In genomic region chr7:96004598-96004997, GRCh38 we compare ENCODE assay signal across 20 cellular contexts.
DNase-seq lines count a peak whose midpoint lies in the region; ATAC-seq lines count a peak whose summit lies in the region.
"Had no signal": no experiment of that assay in that cellular context is flagged by ENCODE, and none has a peak within 500 bp of the region (broad histone marks: within the 10 kb centered on the region; RNA-seq: fewer than 3 reads in every experiment).

No MANE protein-coding gene starts in this region.

- peak; percentile 88 for DNase-seq in DMS 273 (lab: John Stamatoyannopoulos, UW; ENCODE audit: unreplicated experiment)
- DNase-seq in NCI-H1694 (lab: John Stamatoyannopoulos, UW), result peak; percentile 76
- DNase-seq in cerebellar cortex (ENCODE audit: low spot score), result peak; percentile 53
- peak; percentile 24 for DNase-seq in pons (ENCODE audit: low spot score)
- no peak for DNase-seq in cortex of kidney (lab: John Stamatoyannopoulos, UW)
- DNase-seq in SJCRH30, result no peak
- no peak for DNase-seq in stimulated activated CD4-positive, alpha-beta T cell treated with anti-CD3 and anti-CD28 coated beads, Interleukin-2, amount 100 ng/mL, for 48 hours
- no peak for DNase-seq in activated CD8-positive, alpha-beta memory T cell treated with anti-CD3 and anti-CD28 coated beads, Interleukin-2, amount 10 ng/mL, durations not matched to agents 7 days and 5 days
- DNase-seq: activated CD4-positive, alpha-beta T cell treated with anti-CD3 and anti-CD28 coated beads, Interleukin-2, amount 50 U/mL, for 1 hour; activated naive CD8-positive, alpha-beta T cell treated with anti-CD3 and anti-CD28 coated beads, Interleukin-2, amount 50 U/mL, for 24 hours; activated T-cell treated with anti-CD3 and anti-CD28 coated beads, Interleukin-2, amount 50 U/mL, for 24 hours; CD4-positive, alpha-beta T cell; EL; head of caudate nucleus; islet precursor cell; mesenchymal stem cell; SIG-M5 had no signal

- H3K9me3 Mint-ChIP-seq in activated CD8-positive, alpha-beta memory T cell treated with anti-CD3 and anti-CD28 coated beads, Interleukin-2, amount 10 ng/mL, durations not matched to agents 7 days and 5 days (ENCODE audit: low read depth), result no peaks in the 10 kb centered on the region
- H3K9me3 Mint-ChIP-seq: activated naive CD8-positive, alpha-beta T cell treated with anti-CD3 and anti-CD28 coated beads, Interleukin-2, amount 50 U/mL, for 24 hours; activated T-cell treated with anti-CD3 and anti-CD28 coated beads, Interleukin-2, amount 50 U/mL, for 24 hours; CD4-positive, alpha-beta T cell; GM23338; nephron had no signal

- no peaks in the 10 kb centered on the region for H3K9me3 ChIP-seq in SJCRH30 (replicated peaks)
- H3K9me3 ChIP-seq: thoracic aorta had no signal

- no peaks in the 10 kb centered on the region for H3K36me3 ChIP-seq in SJCRH30
- H3K36me3 ChIP-seq: thoracic aorta had no signal

- H3K4me1 Mint-ChIP-seq in activated CD8-positive, alpha-beta memory T cell treated with anti-CD3 and anti-CD28 coated beads, Interleukin-2, amount 10 ng/mL, durations not matched to agents 7 days and 5 days, result no peaks in the 10 kb centered on the region
- H3K4me1 Mint-ChIP-seq: activated naive CD8-positive, alpha-beta T cell treated with anti-CD3 and anti-CD28 coated beads, Interleukin-2, amount 50 U/mL, for 24 hours had no signal

- no peak overlapping the region for H3K27ac ChIP-seq in SJCRH30
- H3K27ac ChIP-seq: thoracic aorta had no signal

- no peaks in the 10 kb centered on the region for H3K36me3 Mint-ChIP-seq in activated CD8-positive, alpha-beta memory T cell treated with anti-CD3 and anti-CD28 coated beads, Interleukin-2, amount 10 ng/mL, durations not matched to agents 7 days and 5 days

- H3K27me3 ChIP-seq in SJCRH30, result no peaks in the 10 kb centered on the region

- H3K4me3 Mint-ChIP-seq in activated CD8-positive, alpha-beta memory T cell treated with anti-CD3 and anti-CD28 coated beads, Interleukin-2, amount 10 ng/mL, durations not matched to agents 7 days and 5 days, result no peak overlapping the region
- H3K4me3 Mint-ChIP-seq: activated naive CD8-positive, alpha-beta T cell treated with anti-CD3 and anti-CD28 coated beads, Interleukin-2, amount 50 U/mL, for 24 hours; activated T-cell treated with anti-CD3 and anti-CD28 coated beads, Interleukin-2, amount 50 U/mL, for 24 hours; CD4-positive, alpha-beta T cell; GM23338 had no signal

- peaks cover 2% of the 10 kb centered on the region for H3K27me3 Mint-ChIP-seq in activated CD8-positive, alpha-beta memory T cell treated with anti-CD3 and anti-CD28 coated beads, Interleukin-2, amount 10 ng/mL, durations not matched to agents 7 days and 5 days

- CTCF ChIA-PET in activated CD8-positive, alpha-beta memory T cell treated with anti-CD3 and anti-CD28 coated beads, Interleukin-2, amount 10 ng/mL, durations not matched to agents 7 days and 5 days (lab: Charles Lee), result no interaction called here

- no peaks in the 10 kb centered on the region for H3K4me1 ChIP-seq in SJCRH30

- no peak overlapping the region for H3K4me3 ChIP-seq in SJCRH30
- H3K4me3 ChIP-seq: GM23338, thoracic aorta had no signal

- ATAC-seq in activated CD8-positive, alpha-beta memory T cell treated with anti-CD3 and anti-CD28 coated beads, Interleukin-2, amount 10 ng/mL, durations not matched to agents 7 days and 5 days, result no peak
- ATAC-seq: activated naive CD8-positive, alpha-beta T cell treated with anti-CD3 and anti-CD28 coated beads, Interleukin-2, amount 50 U/mL, for 24 hours; GM23338 had no signal

- H3K27ac Mint-ChIP-seq in activated CD8-positive, alpha-beta memory T cell treated with anti-CD3 and anti-CD28 coated beads, Interleukin-2, amount 10 ng/mL, durations not matched to agents 7 days and 5 days, result no peak overlapping the region
- H3K27ac Mint-ChIP-seq: activated naive CD8-positive, alpha-beta T cell treated with anti-CD3 and anti-CD28 coated beads, Interleukin-2, amount 50 U/mL, for 24 hours; activated T-cell treated with anti-CD3 and anti-CD28 coated beads, Interleukin-2, amount 50 U/mL, for 24 hours; CD4-positive, alpha-beta T cell; GM23338 had no signal

Comparison
In these comparisons a context has a peak if more than half of its experiments do, and no peak if none do; other contexts are left out.
1. DNase-seq: peak in DMS 273 (single experiment), NCI-H1694 (single experiment), cerebellar cortex (single experiment) and pons (single experiment); none in cortex of kidney (single experiment), SJCRH30 (0 of 2), stimulated activated CD4-positive, alpha-beta T cell treated with anti-CD3 and anti-CD28 coated beads, Interleukin-2, amount 100 ng/mL, for 48 hours (0 of 2) and activated CD8-positive, alpha-beta memory T cell treated with anti-CD3 and anti-CD28 coated beads, Interleukin-2, amount 10 ng/mL, durations not matched to agents 7 days and 5 days (single experiment).